In the genomic region with DNA sequence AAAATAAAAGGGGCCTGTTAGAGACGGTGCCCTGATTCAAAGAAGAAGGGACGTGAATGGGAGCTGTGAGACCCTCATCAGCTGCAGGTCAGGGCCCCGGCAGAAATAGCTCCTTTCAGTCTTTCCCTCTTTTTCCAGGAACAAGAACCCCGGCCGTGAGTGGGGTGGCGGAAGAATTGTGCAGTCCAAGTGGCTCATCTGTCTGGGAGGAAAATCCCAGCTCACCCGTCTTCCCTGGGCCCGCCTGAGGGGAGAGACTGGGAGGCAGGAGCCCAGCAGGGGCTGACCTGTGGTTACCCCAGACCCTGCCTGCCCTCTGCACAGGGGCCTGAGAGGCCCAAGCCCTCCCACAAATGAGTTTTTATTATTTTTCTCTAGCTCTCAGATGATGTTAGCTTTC, we compare ENCODE assay signal across 20 cellular contexts. TPM values are rescaled to one million over a fixed set of nuclear protein-coding genes. Genes with fewer than 3 reads are reported as not detected.
DNase-seq lines count a peak whose midpoint lies in the region; ATAC-seq and TF ChIP-seq lines count a peak whose summit lies in the region.
"Had no signal": no experiment of that assay in that cellular context is flagged by ENCODE, and none has a peak within 500 bp of the region (broad histone marks: within the 10 kb centered on the region; RNA-seq: fewer than 3 reads in every experiment).

No MANE protein-coding gene starts in this region.

- CTCF ChIA-PET in activated naive CD4-positive, alpha-beta T cell treated with anti-CD3 and anti-CD28 coated beads for 36 hours (lab: Charles Lee), result interaction anchor here (1.3 to 1.4 kb wide), 3 partner anchors 14 to 259 kb away, joined by 3 to 4 read pairs (median 4); no protein-coding TSS in a partner anchor

- TF ChIP-seq CTCF in gastroesophageal sphincter (IDR thresholded peaks at IDR 0.05), result no peak

- H2AFZ ChIP-seq in neuron (ENCODE audit: low read depth, low read length), result peak overlapping the region; percentile 9

- DNase-seq in left ventricle myocardium superior (peak; percentile 28), Right ventricle myocardium inferior (ENCODE audit: missing footprints) (no peak), iPS-NIHi7 (ENCODE audit: extremely low spot score) (peak; percentile 9), aorta (peak; percentile 36 to 50)
- no peak for DNase-seq in activated naive CD4-positive, alpha-beta T cell treated with anti-CD3 and anti-CD28 coated beads for 36 hours
- DNase-seq: COR-L47; DMS53; NCI-H1436 treated with DMSO at 0.1 percent for 48 hours; NCI-H2081; NCI-H226; NCI-H526 treated with DMSO at 0.1 percent for 48 hours; NK-92 treated with Interleukin-12 subunit alpha and Interleukin-12 subunit beta, amount 100 ng/mL, for 24 hours had no signal

- H3K4me1 ChIP-seq in neuron (ENCODE audit: insufficient read depth, low read length) (peaks cover 12% of the 10 kb centered on the region), aorta (ENCODE audit: control insufficient read depth in 1 of 2, insufficient read depth in 2 of 2, low read length in 2 of 2) (no peaks in the 10 kb centered on the region), gastroesophageal sphincter (peaks cover 0 to 10% (median 3%) of the 10 kb centered on the region in 3 donors)

- H3K27me3 Mint-ChIP-seq in activated naive CD4-positive, alpha-beta T cell treated with anti-CD3 and anti-CD28 coated beads for 36 hours (ENCODE audit: low read depth), result no peaks in the 10 kb centered on the region

- WGBS in aorta, 2 donors, result 86 to 89% methylated on average over 8 of the region's 8 CpGs
- WGBS in gastroesophageal sphincter (ENCODE audit: low coverage in 1 of 2), 2 donors, result 72 to 86% methylated on average over 2 to 8 of the region's 8 CpGs

- H3K9me3 Mint-ChIP-seq in activated naive CD4-positive, alpha-beta T cell treated with anti-CD3 and anti-CD28 coated beads for 36 hours, result no peaks in the 10 kb centered on the region

- no peak overlapping the region for H3K4me3 Mint-ChIP-seq in activated naive CD4-positive, alpha-beta T cell treated with anti-CD3 and anti-CD28 coated beads for 36 hours

- H3K27ac ChIP-seq in aorta (ENCODE audit: low read depth in 1 of 2, low read length in 2 of 2), result no peak overlapping the region
- H3K27ac ChIP-seq in gastroesophageal sphincter, result no peak overlapping the region
- H3K27ac ChIP-seq: C4-2B, HL-60 had no signal

- no peak for TF ChIP-seq POLR2A in gastroesophageal sphincter (IDR thresholded peaks at IDR 0.05)

- no peaks in the 10 kb centered on the region for H3K27me3 ChIP-seq in neuron (ENCODE audit: insufficient read depth, low read length)
- H3K27me3 ChIP-seq in aorta (ENCODE audit: control insufficient read depth in 1 of 2, insufficient read depth in 2 of 2, low read length in 1 of 2), result no peaks in the 10 kb centered on the region
- peaks cover 3% of the 10 kb centered on the region for H3K27me3 ChIP-seq in gastroesophageal sphincter

- H3K9me3 ChIP-seq in neuron (ENCODE audit: low read length), result no peaks in the 10 kb centered on the region
- no peaks in the 10 kb centered on the region for H3K9me3 ChIP-seq in aorta (ENCODE audit: control insufficient read depth, low read length)
- no peaks in the 10 kb centered on the region for H3K9me3 ChIP-seq in gastroesophageal sphincter

- no peaks in the 10 kb centered on the region for H3K36me3 Mint-ChIP-seq in activated naive CD4-positive, alpha-beta T cell treated with anti-CD3 and anti-CD28 coated beads for 36 hours (ENCODE audit: low read depth)

- H3K4me3 ChIP-seq in neuron (ENCODE audit: low read length) (no peak overlapping the region), aorta (ENCODE audit: low read length in 2 of 2) (no peak overlapping the region), gastroesophageal sphincter (no peak overlapping the region)
- H3K4me3 ChIP-seq: GM12878, K562 had no signal

- H3K27ac Mint-ChIP-seq in activated naive CD4-positive, alpha-beta T cell treated with anti-CD3 and anti-CD28 coated beads for 36 hours, result no peak overlapping the region

- ATAC-seq in left ventricle myocardium superior (no peak), Right ventricle myocardium inferior (no peak), aorta (ENCODE audit: low FRiP score) (no peak), GM21737 (IDR thresholded peaks at IDR 0.05; ENCODE audit: unreplicated experiment) (no peak), gastroesophageal sphincter (no peak)
- ATAC-seq: GM12878, HCT116, K562 had no signal

- H3K36me3 ChIP-seq in neuron (ENCODE audit: insufficient read depth, low read length), result no peaks in the 10 kb centered on the region
- no peaks in the 10 kb centered on the region for H3K36me3 ChIP-seq in aorta (ENCODE audit: control insufficient read depth in 1 of 2, insufficient read depth in 2 of 2, low read length in 1 of 2)
- H3K36me3 ChIP-seq in gastroesophageal sphincter, result peaks cover 0 to 20% of the 10 kb centered on the region in 2 donors

- TF ChIP-seq EP300 in gastroesophageal sphincter (IDR thresholded peaks at IDR 0.05), result no peak

- H3K4me1 Mint-ChIP-seq in activated naive CD4-positive, alpha-beta T cell treated with anti-CD3 and anti-CD28 coated beads for 36 hours (ENCODE audit: low read depth), result no peaks in the 10 kb centered on the region

- intact Hi-C loops in left ventricle myocardium superior (cut with micrococcal nuclease) (no loop called here), Right ventricle myocardium inferior (cut with DNase I) (no loop called here), aorta (cut with DNase I) (no loop called here)
- intact Hi-C loops in activated naive CD4-positive, alpha-beta T cell treated with anti-CD3 and anti-CD28 coated beads for 36 hours (cut with micrococcal nuclease), result no loop called here

RNA-seq across cellular contexts. Expression of a gene that starts 24.8 kb away (rescaled TPM):
- total RNA-seq in left ventricle myocardium superior (20.1 TPM), Right ventricle myocardium inferior (21.9 TPM), aorta (100 to 1,000 TPM in 1 of 2 donors, 10 to 100 TPM in 1; 35.3 to 125 TPM), gastroesophageal sphincter (10 to 100 TPM; 12.3 to 58.0 (median 35.2) TPM)
- polyA plus RNA-seq in aorta, result 10 to 100 TPM in 1 of 2 donors, 1 to 10 TPM in 1; 3.4 to 15.0 TPM
- 1 to 10 TPM in 1 of 2 experiments, under 1 TPM in 1; 0.94 to 1.8 TPM for total RNA-seq in activated naive CD4-positive, alpha-beta T cell treated with anti-CD3 and anti-CD28 coated beads for 36 hours

RNA-seq across cellular contexts. Expression of a gene that starts 44.5 kb away (rescaled TPM):
- total RNA-seq in left ventricle myocardium superior, result 47.8 TPM
- 57.2 TPM for total RNA-seq in Right ventricle myocardium inferior
- 100 to 1,000 TPM; 217 to 360 TPM for total RNA-seq in aorta
- polyA plus RNA-seq in aorta, result 100 to 1,000 TPM in 1 of 2 donors, 10 to 100 TPM in 1; 44.0 to 353 TPM
- 1 to 10 TPM in 1 of 2 experiments, under 1 TPM in 1; 0.14 to 1.0 TPM for total RNA-seq in activated naive CD4-positive, alpha-beta T cell treated with anti-CD3 and anti-CD28 coated beads for 36 hours
- 100 to 1,000 TPM in 3 of 4 donors, 10 to 100 TPM in 1; 87.5 to 161 (median 113) TPM for total RNA-seq in gastroesophageal sphincter

RNA-seq across cellular contexts. Expression of a gene that starts 55.5 kb away (rescaled TPM):
- total RNA-seq in left ventricle myocardium superior, result not detected
- total RNA-seq in Right ventricle myocardium inferior, result not detected
- total RNA-seq in aorta, result not detected
- polyA plus RNA-seq in aorta, result 10 to 100 TPM in 1 of 2 donors, under 1 TPM in 1; 0.69 to 30.2 TPM
- total RNA-seq in activated naive CD4-positive, alpha-beta T cell treated with anti-CD3 and anti-CD28 coated beads for 36 hours, result not detected
- not detected for total RNA-seq in gastroesophageal sphincter
- total RNA-seq: GM12878 had no signal
- polyA plus RNA-seq: GM12878 had no signal

Comparison
In these comparisons a context has a peak if more than half of its experiments do, and no peak if none do; other contexts are left out.
1. DNase-seq: peak in left ventricle myocardium superior (single experiment), iPS-NIHi7 (single experiment) and aorta (2 of 2); none in Right ventricle myocardium inferior (single experiment) and activated naive CD4-positive, alpha-beta T cell treated with anti-CD3 and anti-CD28 coated beads for 36 hours (single experiment).
2. RNA of a gene that starts 44.5 kb away (total RNA-seq): 217 to 360 TPM in aorta, 87.5 to 161 TPM in gastroesophageal sphincter, 57.2 TPM in Right ventricle myocardium inferior (single experiment) and 47.8 TPM in left ventricle myocardium superior (single experiment); 0.14 to 1.0 TPM in activated naive CD4-positive, alpha-beta T cell treated with anti-CD3 and anti-CD28 coated beads for 36 hours; every median in the first group is over 10 times any median in the second.